Comparison of ENCODE assay signal across 18 cellular contexts in genomic region chr14:83163016-83163415, GRCh38.
"Had no signal": no experiment of that assay in that cellular context is flagged by ENCODE, and none has a peak within 500 bp of the region (broad histone marks: within the 10 kb centered on the region; RNA-seq: fewer than 3 reads in every experiment).

No MANE protein-coding gene starts in this region.

- H3K27ac Mint-ChIP-seq: activated naive CD4-positive, alpha-beta T cell treated with anti-CD3 and anti-CD28 coated beads for 36 hours; dendritic cell treated with granulocyte-macrophage colony-stimulating factor and Interleukin-4, amounts not matched to agents 40 ng/mL and 50 ng/mL, for 4 days; naive thymus-derived CD8-positive, alpha-beta T cell had no signal

- DNase-seq: activated CD4-positive, alpha-beta T cell treated with anti-CD3 and anti-CD28 coated beads, Interleukin-2, amount 50 U/mL, for 4 hours; activated CD4-positive, CD25-positive, alpha-beta regulatory T cell treated with anti-CD3 and anti-CD28 coated beads, Interleukin-2, amount 50 U/mL, for 72 hours; activated naive CD4-positive, alpha-beta T cell treated with anti-CD3 and anti-CD28 coated beads for 36 hours; activated T-cell treated with anti-CD3 and anti-CD28 coated beads for 4 hours; effector memory CD4-positive, alpha-beta T cell; mucosa of descending colon; naive thymus-derived CD8-positive, alpha-beta T cell; stimulated activated CD4-positive, alpha-beta T cell treated with anti-CD3 and anti-CD28 coated beads, Interleukin-4, amount 100 ng/mL, for 4 hours; stimulated activated CD8-positive, alpha-beta memory T cell treated with anti-CD3 and anti-CD28 coated beads, Interleukin-4, amount 100 ng/mL, for 48 hours; stimulated activated naive CD4-positive, alpha-beta T cell treated with Interleukin-2 at 50 U/mL for 16 hours; substantia nigra; transverse colon had no signal

- H3K27ac ChIP-seq: epithelial cell of prostate, skin epidermis, transverse colon had no signal

- H3K9me3 Mint-ChIP-seq: dendritic cell treated with granulocyte-macrophage colony-stimulating factor and Interleukin-4, amounts not matched to agents 40 ng/mL and 50 ng/mL, for 4 days had no signal

- ATAC-seq: left lobe of liver; mucosa of descending colon; naive thymus-derived CD8-positive, alpha-beta T cell; right cardiac atrium had no signal

- H3K9me3 ChIP-seq: mucosa of descending colon, transverse colon had no signal

- H3K4me3 Mint-ChIP-seq: activated naive CD4-positive, alpha-beta T cell treated with anti-CD3 and anti-CD28 coated beads for 36 hours; central memory CD8-positive, alpha-beta T cell; dendritic cell treated with granulocyte-macrophage colony-stimulating factor and Interleukin-4, amounts not matched to agents 40 ng/mL and 50 ng/mL, for 4 days; naive thymus-derived CD8-positive, alpha-beta T cell had no signal

- H3K27me3 ChIP-seq: transverse colon had no signal

- H3K36me3 Mint-ChIP-seq: naive thymus-derived CD8-positive, alpha-beta T cell had no signal

- H3K4me3 ChIP-seq: mucosa of descending colon, skin epidermis, transverse colon had no signal

- H3K36me3 ChIP-seq: transverse colon had no signal

- H3K4me1 ChIP-seq: transverse colon had no signal

- H3K27me3 Mint-ChIP-seq: central memory CD8-positive, alpha-beta T cell; dendritic cell treated with granulocyte-macrophage colony-stimulating factor and Interleukin-4, amounts not matched to agents 40 ng/mL and 50 ng/mL, for 4 days; naive thymus-derived CD8-positive, alpha-beta T cell had no signal

- H3K4me1 Mint-ChIP-seq: central memory CD8-positive, alpha-beta T cell; naive thymus-derived CD8-positive, alpha-beta T cell had no signal
